13 cellular contexts compared by ENCODE assay signal in genomic region chr20:38084425-38084951, GRCh38. TPM values are rescaled to one million over a fixed set of nuclear protein-coding genes. Genes with fewer than 3 reads are reported as not detected.
DNase-seq lines count a peak whose midpoint lies in the region; ATAC-seq, FAIRE-seq and TF ChIP-seq lines count a peak whose summit lies in the region.
"Had no signal": no experiment of that assay in that cellular context is flagged by ENCODE, and none has a peak within 500 bp of the region (broad histone marks: within the 10 kb centered on the region; RNA-seq: fewer than 3 reads in every experiment).

No MANE protein-coding gene starts in this region.

- H4K20me1 ChIP-seq in HepG2 (ENCODE audit: insufficient read depth, low read length), result no peaks in the 10 kb centered on the region

- CTCF ChIA-PET in HepG2 (lab: Yijun Ruan, JAX; ENCODE audit: low intra/inter-chr PET ratio, low total read pairs), result no interaction called here

- peaks cover 39% of the 10 kb centered on the region for H3K79me2 ChIP-seq in HepG2 (ENCODE audit: insufficient read depth, low read length)

- H3K27ac Mint-ChIP-seq in natural killer cell treated with Interleukin-12 subunit alpha and Interleukin-12 subunit beta and Interleukin-15 and Interleukin-18, amount 100 ng/mL, for 72 hours, result no peak overlapping the region
- H3K27ac Mint-ChIP-seq in endothelial cell (ENCODE audit: unreplicated experiment), result no peak overlapping the region
- H3K27ac Mint-ChIP-seq: activated CD4-positive, alpha-beta memory T cell treated with anti-CD3 and anti-CD28 coated beads, Interleukin-2, amount 10 ng/mL, durations not matched to agents 7 days and 5 days had no signal

- in situ Hi-C loops in HepG2 (cut with HindIII; ENCODE audit: extremely low pct_ligation_motif_present, low pct_unique_long_range_greater_than_20kb), result no loop called here

- H3K27me3 ChIP-seq in HepG2 (ENCODE audit: control insufficient read depth in 1 of 2, insufficient read depth in 2 of 2, low read length in 2 of 2), result no peaks in the 10 kb centered on the region
- H3K27me3 ChIP-seq in right lobe of liver, result no peaks in the 10 kb centered on the region
- H3K27me3 ChIP-seq in esophagus squamous epithelium, result no peaks in the 10 kb centered on the region
- H3K27me3 ChIP-seq in mucosa of rectum (ENCODE audit: control insufficient read depth in 2 of 2, insufficient read depth in 2 of 2, low read length in 2 of 2), result no peaks in the 10 kb centered on the region
- H3K27me3 ChIP-seq: suprapubic skin had no signal

- no peak overlapping the region for H3K4me3 Mint-ChIP-seq in natural killer cell treated with Interleukin-12 subunit alpha and Interleukin-12 subunit beta and Interleukin-15 and Interleukin-18, amount 100 ng/mL, for 72 hours
- H3K4me3 Mint-ChIP-seq in endothelial cell (ENCODE audit: unreplicated experiment), result no peak overlapping the region
- H3K4me3 Mint-ChIP-seq: activated CD4-positive, alpha-beta memory T cell treated with anti-CD3 and anti-CD28 coated beads, Interleukin-2, amount 10 ng/mL, durations not matched to agents 7 days and 5 days had no signal

- TF ChIP-seq CTCF in HepG2 (CRISPR knock-in tag; IDR thresholded peaks at IDR 0.05) (no peak), right lobe of liver (IDR thresholded peaks at IDR 0.05) (no peak), esophagus squamous epithelium (IDR thresholded peaks at IDR 0.05) (no peak), endothelial cell (IDR thresholded peaks at IDR 0.05; ENCODE audit: unreplicated experiment) (no peak)

- intact Hi-C loops in HepG2 (cut with micrococcal nuclease; ENCODE audit: unreplicated experiment) (no loop called here), right lobe of liver (cut with DNase I) (no loop called here), esophagus squamous epithelium (cut with DNase I) (no loop called here)

- H3K9me3 ChIP-seq in HepG2 (ENCODE audit: low read length) (no peaks in the 10 kb centered on the region), right lobe of liver (no peaks in the 10 kb centered on the region), esophagus squamous epithelium (no peaks in the 10 kb centered on the region), mucosa of rectum (ENCODE audit: control insufficient read depth in 2 of 2, low read length in 2 of 2) (no peaks in the 10 kb centered on the region)
- H3K9me3 ChIP-seq: suprapubic skin had no signal

- peaks cover 15 to 25% of the 10 kb centered on the region in 2 donors for H3K4me1 Mint-ChIP-seq in natural killer cell treated with Interleukin-12 subunit alpha and Interleukin-12 subunit beta and Interleukin-15 and Interleukin-18, amount 100 ng/mL, for 72 hours (ENCODE audit: low read depth in 2 of 2)
- H3K4me1 Mint-ChIP-seq in endothelial cell (ENCODE audit: unreplicated experiment), result peaks cover 8% of the 10 kb centered on the region
- H3K4me1 Mint-ChIP-seq: activated CD4-positive, alpha-beta memory T cell treated with anti-CD3 and anti-CD28 coated beads, Interleukin-2, amount 10 ng/mL, durations not matched to agents 7 days and 5 days had no signal

- no peak for FAIRE-seq in HepG2 (lab: Jason Lieb, UNC)
- FAIRE-seq: A549 had no signal

- H3K36me3 ChIP-seq in HepG2 (replicated peaks in 1 of 2; ENCODE audit: control insufficient read depth in 1 of 2, insufficient read depth in 2 of 2, low read length in 2 of 2), result peaks cover 29 to 73% of the 10 kb centered on the region in 2 experiments
- peaks cover 4 to 37% (median 8%) of the 10 kb centered on the region in 4 donors for H3K36me3 ChIP-seq in right lobe of liver
- peaks cover 2 to 89% (median 9%) of the 10 kb centered on the region in 3 donors for H3K36me3 ChIP-seq in esophagus squamous epithelium
- H3K36me3 ChIP-seq in mucosa of rectum (ENCODE audit: control insufficient read depth in 2 of 2, insufficient read depth in 2 of 2, low read length in 2 of 2), result peaks cover 31 to 32% of the 10 kb centered on the region in 2 donors

- H3K4me3 ChIP-seq in HepG2 (replicated peaks in 1 of 3; ENCODE audit: insufficient read depth in 1 of 3, low read depth in 2 of 3, low read length in 3 of 3) (no peak overlapping the region), right lobe of liver (no peak overlapping the region), esophagus squamous epithelium (no peak overlapping the region), mucosa of rectum (ENCODE audit: low read length in 2 of 2) (no peak overlapping the region)
- H3K4me3 ChIP-seq: A549, suprapubic skin had no signal

- no peaks in the 10 kb centered on the region for H3K27me3 Mint-ChIP-seq in natural killer cell treated with Interleukin-12 subunit alpha and Interleukin-12 subunit beta and Interleukin-15 and Interleukin-18, amount 100 ng/mL, for 72 hours
- H3K27me3 Mint-ChIP-seq in endothelial cell (ENCODE audit: unreplicated experiment), result peaks cover 6% of the 10 kb centered on the region
- H3K27me3 Mint-ChIP-seq: activated CD4-positive, alpha-beta memory T cell treated with anti-CD3 and anti-CD28 coated beads, Interleukin-2, amount 10 ng/mL, durations not matched to agents 7 days and 5 days had no signal

- H3K36me3 Mint-ChIP-seq in natural killer cell treated with Interleukin-12 subunit alpha and Interleukin-12 subunit beta and Interleukin-15 and Interleukin-18, amount 100 ng/mL, for 72 hours, result peaks cover 31% of the 10 kb centered on the region
- H3K36me3 Mint-ChIP-seq in endothelial cell (ENCODE audit: low read depth, unreplicated experiment), result peaks cover 52% of the 10 kb centered on the region

- no peak for TF ChIP-seq RAD21 in HepG2 (CRISPR knock-in tag; IDR thresholded peaks at IDR 0.05)

- 73% methylated on average over 5 of the region's 5 CpGs for WGBS in HepG2 (ENCODE audit: low lambda C conversion rate)
- WGBS in right lobe of liver (ENCODE audit: insufficient coverage, low coverage, low lambda C conversion rate, missing lambda C conversion rate), result 61% methylated on average over 5 of the region's 5 CpGs
- WGBS in esophagus squamous epithelium, 2 donors, result 41 to 51% methylated on average over 4 to 5 of the region's 5 CpGs

- no peaks in the 10 kb centered on the region for H3K9me3 Mint-ChIP-seq in natural killer cell treated with Interleukin-12 subunit alpha and Interleukin-12 subunit beta and Interleukin-15 and Interleukin-18, amount 100 ng/mL, for 72 hours
- no peaks in the 10 kb centered on the region for H3K9me3 Mint-ChIP-seq in endothelial cell (ENCODE audit: unreplicated experiment)

- TF ChIP-seq EP300 in HepG2 (IDR thresholded peaks at IDR 0.05; ENCODE audit: low read depth in 2 of 2, low read length in 2 of 2), result no peak
- no peak for TF ChIP-seq EP300 in HepG2 (CRISPR knock-in tag; IDR thresholded peaks at IDR 0.05; ENCODE audit: borderline replicate concordance)

- H2AFZ ChIP-seq in HepG2 (ENCODE audit: low read length), result no peak overlapping the region

- peak overlapping the region; percentile 48 for H3K27ac ChIP-seq in HepG2 (ENCODE audit: extremely low read length, insufficient read depth, low read length)
- H3K27ac ChIP-seq in right lobe of liver, result no peak overlapping the region
- H3K27ac ChIP-seq in esophagus squamous epithelium, result peak overlapping the region in 3 of 4 donors; percentile 59 to 77 (median 73)
- H3K27ac ChIP-seq in mucosa of rectum (ENCODE audit: low read depth in 2 of 2, low read length in 2 of 2), result peak overlapping the region; percentile 26 to 64
- H3K27ac ChIP-seq: suprapubic skin had no signal

- POLR2A ChIA-PET in HepG2 (lab: Yijun Ruan, JAX), result interaction anchor here (0.9 to 2.8 kb wide), 4 partner anchors 9 to 60 kb away, joined by 3 to 23 read pairs (median 12); no protein-coding TSS in a partner anchor

- peak; percentile 79 for DNase-seq in HepG2 (ENCODE audit: low spot score)
- no peak for DNase-seq in right lobe of liver
- DNase-seq in esophagus squamous epithelium (lab: John Stamatoyannopoulos, UW), result no peak
- no peak for DNase-seq in natural killer cell treated with Interleukin-12 subunit alpha and Interleukin-12 subunit beta and Interleukin-15 and Interleukin-18, amount 100 ng/mL, for 72 hours (ENCODE audit: low spot score)
- DNase-seq in midbrain (lab: John Stamatoyannopoulos, UW), result no peak
- DNase-seq in endothelial cell (ENCODE audit: low spot score), result no peak
- no peak for DNase-seq in LoVo (ENCODE audit: low spot score)
- DNase-seq: activated CD4-positive, alpha-beta memory T cell treated with anti-CD3 and anti-CD28 coated beads, Interleukin-2, amount 10 ng/mL, durations not matched to agents 7 days and 5 days; NCI-H1105; PC-3 had no signal

- ATAC-seq in HepG2, result peak; percentile 24; the same call in 1 of the 3 replicates
- no peak for ATAC-seq in right lobe of liver
- no peak for ATAC-seq in natural killer cell treated with Interleukin-12 subunit alpha and Interleukin-12 subunit beta and Interleukin-15 and Interleukin-18, amount 100 ng/mL, for 72 hours
- ATAC-seq: PC-3 had no signal

- TF ChIP-seq POLR2A in HepG2 (IDR thresholded peaks at IDR 0.05; ENCODE audit: insufficient read depth in 1 of 2, low read depth in 2 of 2, low read length in 2 of 2) (no peak), right lobe of liver (IDR thresholded peaks at IDR 0.05) (no peak), esophagus squamous epithelium (IDR thresholded peaks at IDR 0.05) (no peak)

- H3K4me1 ChIP-seq in HepG2 (ENCODE audit: insufficient read depth, low read length) (peaks cover 55% of the 10 kb centered on the region), right lobe of liver (peaks cover 0 to 8% (median 3%) of the 10 kb centered on the region in 4 donors), esophagus squamous epithelium (peaks cover 0 to 39% (median 0%) of the 10 kb centered on the region in 3 donors), mucosa of rectum (ENCODE audit: control insufficient read depth in 2 of 2, insufficient read depth in 2 of 2, low read length in 2 of 2) (no peaks in the 10 kb centered on the region)
- H3K4me1 ChIP-seq: suprapubic skin had no signal

- H3K4me2 ChIP-seq in HepG2 (ENCODE audit: low read depth, low read length), result no peak overlapping the region
- H3K4me2 ChIP-seq: A549 had no signal

- H3K9ac ChIP-seq in HepG2 (ENCODE audit: insufficient read depth, low read depth, low read length) (no peak overlapping the region), mucosa of rectum (ENCODE audit: low read depth in 1 of 2, low read length in 2 of 2) (no peak overlapping the region)

- BruUV-seq in HepG2 (replicated peaks; lab: Mats Ljungman, UMichigan), result no TSS peak

RNA-seq across cellular contexts. Expression of gene RPRD1B, which starts 50.9 kb away (rescaled TPM):
- 41.5 and 45.6 TPM in 2 replicates for total RNA-seq in HepG2 (2016; rRNA removed; fragmentation: Illumina TruSeq; extraction: Trizol)
- total RNA-seq in HepG2 (2016; cell fraction: cytosol; rRNA removed; fragmentation: Illumina TruSeq; extraction: Trizol; ENCODE audit: low read depth), result 88.9 and 116 TPM in 2 replicates
- 39.5 and 44.6 TPM in 2 replicates for total RNA-seq in HepG2 (2016; cell fraction: insoluble cytoplasmic fraction; rRNA removed; fragmentation: Illumina TruSeq; extraction: Trizol)
- 25.9 and 26.4 TPM in 2 replicates for total RNA-seq in HepG2 (2016; cell fraction: membrane; rRNA removed; fragmentation: Illumina TruSeq; extraction: Trizol)
- 54.7 and 73.0 TPM in 2 replicates for total RNA-seq in HepG2 (2016; cell fraction: nucleus; rRNA removed; fragmentation: Illumina TruSeq; extraction: Trizol)
- 29.7 and 31.1 TPM in 2 replicates for polyA plus RNA-seq in HepG2 (2011; rRNA removed)
- 16.3 and 23.0 TPM in 2 replicates for polyA plus RNA-seq in HepG2 (2011; cell fraction: cytosol; rRNA removed)
- 23.9 and 28.8 TPM in 2 replicates for polyA plus RNA-seq in HepG2 (2011; cell fraction: nucleus; rRNA removed)
- polyA plus RNA-seq in HepG2 (2012), result 25.6 and 28.2 TPM in 2 replicates
- 1.9 and 2.1 TPM in 2 replicates for polyA plus RNA-seq in HepG2 (2016; cell fraction: cytosol; fragmentation: Illumina TruSeq; extraction: Trizol; ENCODE audit: low read depth)
- 40.0 and 47.0 TPM in 2 replicates for polyA plus RNA-seq in HepG2 (2016; cell fraction: insoluble cytoplasmic fraction; fragmentation: Illumina TruSeq; extraction: Trizol; ENCODE audit: low read depth)
- 7.1 and 7.5 TPM in 2 replicates for polyA plus RNA-seq in HepG2 (2016; cell fraction: membrane; fragmentation: Illumina TruSeq; extraction: Trizol; ENCODE audit: low read depth)
- 61.9 and 76.1 TPM in 2 replicates for polyA plus RNA-seq in HepG2 (2016; cell fraction: nucleus; fragmentation: Illumina TruSeq; extraction: Trizol; ENCODE audit: insufficient read depth, low read depth)
- 39.2 and 72.4 TPM in 2 replicates for polyA minus RNA-seq in HepG2 (2011; rRNA and poly(A)+ RNA removed; ENCODE audit: low replicate concordance)
- polyA minus RNA-seq in HepG2 (2011; cell fraction: cytosol; rRNA and poly(A)+ RNA removed), result 36.2 and 48.9 TPM in 2 replicates
- 98.0 and 104 TPM in 2 replicates for polyA minus RNA-seq in HepG2 (2011; cell fraction: nucleus; rRNA and poly(A)+ RNA removed)
- total RNA-seq in right lobe of liver, result 100 to 1,000 TPM in 1 of 6 experiments, 10 to 100 TPM in 5; 25.0 to 153 (median 37.9) TPM
- 10 to 100 TPM; 15.2 to 25.9 (median 23.6) TPM for total RNA-seq in esophagus squamous epithelium
- total RNA-seq in natural killer cell treated with Interleukin-12 subunit alpha and Interleukin-12 subunit beta and Interleukin-15 and Interleukin-18, amount 100 ng/mL, for 72 hours, result 10 to 100 TPM; 46.4 to 85.4 TPM
- 24.1 TPM for total RNA-seq in endothelial cell (ENCODE audit: unreplicated experiment)

RNA-seq across cellular contexts. Expression of gene TTI1, which starts 51.2 kb away (rescaled TPM):
- 39.8 and 51.7 TPM in 2 replicates for total RNA-seq in HepG2 (2016; rRNA removed; fragmentation: Illumina TruSeq; extraction: Trizol)
- 4.3 and 5.3 TPM in 2 replicates for total RNA-seq in HepG2 (2016; cell fraction: cytosol; rRNA removed; fragmentation: Illumina TruSeq; extraction: Trizol; ENCODE audit: low read depth)
- 39.0 and 48.3 TPM in 2 replicates for total RNA-seq in HepG2 (2016; cell fraction: insoluble cytoplasmic fraction; rRNA removed; fragmentation: Illumina TruSeq; extraction: Trizol)
- total RNA-seq in HepG2 (2016; cell fraction: membrane; rRNA removed; fragmentation: Illumina TruSeq; extraction: Trizol), result 12.1 and 12.8 TPM in 2 replicates
- total RNA-seq in HepG2 (2016; cell fraction: nucleus; rRNA removed; fragmentation: Illumina TruSeq; extraction: Trizol), result 53.4 and 63.7 TPM in 2 replicates
- 21.5 and 22.9 TPM in 2 replicates for polyA plus RNA-seq in HepG2 (2011; rRNA removed)
- polyA plus RNA-seq in HepG2 (2011; cell fraction: cytosol; rRNA removed), result 15.4 and 16.2 TPM in 2 replicates
- 16.1 and 18.5 TPM in 2 replicates for polyA plus RNA-seq in HepG2 (2011; cell fraction: nucleus; rRNA removed)
- 15.4 and 20.9 TPM in 2 replicates for polyA plus RNA-seq in HepG2 (2012)
- 2.1 and 2.4 TPM in 2 replicates for polyA plus RNA-seq in HepG2 (2016; cell fraction: cytosol; fragmentation: Illumina TruSeq; extraction: Trizol; ENCODE audit: low read depth)
- polyA plus RNA-seq in HepG2 (2016; cell fraction: insoluble cytoplasmic fraction; fragmentation: Illumina TruSeq; extraction: Trizol; ENCODE audit: low read depth), result 23.2 and 30.3 TPM in 2 replicates
- 3.8 and 4.7 TPM in 2 replicates for polyA plus RNA-seq in HepG2 (2016; cell fraction: membrane; fragmentation: Illumina TruSeq; extraction: Trizol; ENCODE audit: low read depth)
- polyA plus RNA-seq in HepG2 (2016; cell fraction: nucleus; fragmentation: Illumina TruSeq; extraction: Trizol; ENCODE audit: insufficient read depth, low read depth), result 32.5 and 34.5 TPM in 2 replicates
- polyA minus RNA-seq in HepG2 (2011; rRNA and poly(A)+ RNA removed; ENCODE audit: low replicate concordance), result 67.8 and 87.6 TPM in 2 replicates
- 20.3 and 23.7 TPM in 2 replicates for polyA minus RNA-seq in HepG2 (2011; cell fraction: cytosol; rRNA and poly(A)+ RNA removed)
- polyA minus RNA-seq in HepG2 (2011; cell fraction: nucleus; rRNA and poly(A)+ RNA removed), result 72.5 and 93.6 TPM in 2 replicates
- 10 to 100 TPM in 4 of 6 experiments, 1 to 10 TPM in 2; 8.6 to 14.3 (median 11.3) TPM for total RNA-seq in right lobe of liver
- 10 to 100 TPM in 3 of 4 donors, 1 to 10 TPM in 1; 5.1 to 14.7 (median 10.5) TPM for total RNA-seq in esophagus squamous epithelium
- total RNA-seq in natural killer cell treated with Interleukin-12 subunit alpha and Interleukin-12 subunit beta and Interleukin-15 and Interleukin-18, amount 100 ng/mL, for 72 hours, result 10 to 100 TPM; 30.8 to 53.1 TPM
- total RNA-seq in endothelial cell (ENCODE audit: unreplicated experiment), result 31.9 TPM

Comparison
In these comparisons a context has a peak if more than half of its experiments do, and no peak if none do; other contexts are left out.
1. H3K27ac ChIP-seq: peak in HepG2 (single experiment), esophagus squamous epithelium (3 of 4) and mucosa of rectum (2 of 2); none in right lobe of liver (0 of 3).